24 cellular contexts compared by ENCODE assay signal in genomic region chr7:125173571-125173970, GRCh38.
"Had no signal": no experiment of that assay in that cellular context is flagged by ENCODE, and none has a peak within 500 bp of the region (broad histone marks: within the 10 kb centered on the region; RNA-seq: fewer than 3 reads in every experiment).

No MANE protein-coding gene starts in this region.

- H3K36me3 Mint-ChIP-seq: activated CD4-positive, alpha-beta memory T cell treated with anti-CD3 and anti-CD28 coated beads for 36 hours; activated naive CD8-positive, alpha-beta T cell treated with anti-CD3 and anti-CD28 coated beads for 36 hours; naive B cell had no signal

- FAIRE-seq: endothelial cell of umbilical vein, islet of Langerhans, TTC549 had no signal

- H3K4me1 Mint-ChIP-seq: activated B cell treated with CpG ODN at 0.5 μM for 24 hours; activated naive CD8-positive, alpha-beta T cell treated with anti-CD3 and anti-CD28 coated beads for 36 hours; naive B cell; neural crest cell had no signal

- H3K36me3 ChIP-seq: brain microvascular endothelial cell, upper lobe of right lung had no signal

- H3K9me3 Mint-ChIP-seq: activated CD4-positive, alpha-beta memory T cell treated with anti-CD3 and anti-CD28 coated beads for 36 hours; activated T-helper 1 cell treated with anti-CD3 and anti-CD28 coated beads, Interleukin-12 subunit alpha, Interleukin-12 subunit beta, Interleukin-2, Interleukin-4 antibody, amounts not matched to agents 30 ng/mL and 10 ng/mL and 1 ng/mL, durations not matched to agents 14 hours and 24 hours and 36 hours had no signal

- H3K9me3 ChIP-seq: mucosa of descending colon, upper lobe of right lung had no signal

- H3K27ac ChIP-seq: brain microvascular endothelial cell, upper lobe of right lung had no signal

- H3K4me3 Mint-ChIP-seq: activated B cell treated with CpG ODN at 0.5 μM for 24 hours; activated CD4-positive, alpha-beta memory T cell treated with anti-CD3 and anti-CD28 coated beads for 36 hours; activated naive CD8-positive, alpha-beta T cell treated with anti-CD3 and anti-CD28 coated beads for 36 hours; activated T-helper 1 cell treated with anti-CD3 and anti-CD28 coated beads, Interleukin-12 subunit alpha, Interleukin-12 subunit beta, Interleukin-2, Interleukin-4 antibody, amounts not matched to agents 30 ng/mL and 10 ng/mL and 1 ng/mL, durations not matched to agents 14 hours and 24 hours and 36 hours; neural crest cell had no signal

- H3K27me3 Mint-ChIP-seq: activated B cell treated with CpG ODN at 0.5 μM for 24 hours; activated CD4-positive, alpha-beta memory T cell treated with anti-CD3 and anti-CD28 coated beads for 36 hours; activated naive CD8-positive, alpha-beta T cell treated with anti-CD3 and anti-CD28 coated beads for 36 hours; naive B cell; progenitor cell of endocrine pancreas had no signal

- H3K4me3 ChIP-seq: mucosa of descending colon, upper lobe of right lung had no signal

- H3K27ac Mint-ChIP-seq: activated B cell treated with CpG ODN at 0.5 μM for 24 hours; activated CD4-positive, alpha-beta memory T cell treated with anti-CD3 and anti-CD28 coated beads for 36 hours; activated naive CD8-positive, alpha-beta T cell treated with anti-CD3 and anti-CD28 coated beads for 36 hours; activated T-helper 1 cell treated with anti-CD3 and anti-CD28 coated beads, Interleukin-12 subunit alpha, Interleukin-12 subunit beta, Interleukin-2, Interleukin-4 antibody, amounts not matched to agents 30 ng/mL and 10 ng/mL and 1 ng/mL, durations not matched to agents 14 hours and 24 hours and 36 hours; naive B cell; progenitor cell of endocrine pancreas had no signal

- H3K27me3 ChIP-seq: brain microvascular endothelial cell, upper lobe of right lung had no signal

- DNase-seq: activated B cell treated with CpG ODN at 0.5 μM for 24 hours; activated CD4-positive, alpha-beta memory T cell treated with anti-CD3 and anti-CD28 coated beads for 36 hours; activated CD4-positive, alpha-beta T cell treated with anti-CD3 and anti-CD28 coated beads for 4 hours; activated naive CD8-positive, alpha-beta T cell treated with anti-CD3 and anti-CD28 coated beads for 36 hours; activated T-cell treated with anti-CD3 and anti-CD28 coated beads for 4 hours; amygdala; brain microvascular endothelial cell; cerebellar nuclear complex; dermis blood vessel endothelial cell; effector memory CD4-positive, alpha-beta T cell; foreskin melanocyte; glutamatergic neuron; hippocampal formation; mucosa of descending colon; naive B cell; stimulated activated CD8-positive, alpha-beta memory T cell treated with anti-CD3 and anti-CD28 coated beads, Interleukin-4, amount 100 ng/mL, for 48 hours; stimulated activated naive CD4-positive, alpha-beta T cell; upper lobe of right lung had no signal

- H3K4me1 ChIP-seq: upper lobe of right lung had no signal
